ENCODE assay signal across 12 cellular contexts in the genomic region with DNA sequence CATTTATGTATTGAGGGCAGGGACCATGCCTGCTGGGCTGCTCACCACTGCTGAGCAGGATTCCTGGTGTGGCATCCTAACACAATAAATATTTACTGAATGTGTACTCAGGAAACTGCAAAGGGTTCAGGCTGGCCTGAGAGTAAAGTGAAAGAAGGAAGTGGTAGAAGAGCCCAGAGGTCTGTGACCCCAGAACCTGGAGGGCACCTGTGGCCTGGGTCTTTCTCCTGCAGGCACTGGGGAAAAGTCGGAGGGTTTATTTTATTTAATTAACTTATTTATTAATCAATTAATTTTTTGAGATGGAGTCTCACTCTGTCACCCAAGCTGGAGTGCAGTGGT. TPM values are rescaled to one million over a fixed set of nuclear protein-coding genes. Genes with fewer than 3 reads are reported as not detected.
DNase-seq lines count a peak whose midpoint lies in the region; ATAC-seq and TF ChIP-seq lines count a peak whose summit lies in the region.
"Had no signal": no experiment of that assay in that cellular context is flagged by ENCODE, and none has a peak within 500 bp of the region (broad histone marks: within the 10 kb centered on the region; RNA-seq: fewer than 3 reads in every experiment).

No MANE protein-coding gene starts in this region.

- no peak overlapping the region for H3K9ac ChIP-seq in PC-3 (ENCODE audit: low read length)

- no peaks in the 10 kb centered on the region for H3K9me2 ChIP-seq in PC-3 (replicated peaks; ENCODE audit: low read length)

- CTCF ChIA-PET in PC-3 (lab: Charles Lee) = no interaction called here

- no peak overlapping the region for H2AFZ ChIP-seq in PC-3 (ENCODE audit: low read length)

- H3K9me3 Mint-ChIP-seq in activated T-cell treated with anti-CD3 and anti-CD28 coated beads, Interleukin-2, amount 50 U/mL, for 4 hours = no peaks in the 10 kb centered on the region
- no peaks in the 10 kb centered on the region for H3K9me3 Mint-ChIP-seq in immature natural killer cell

- BruUV-seq in PC-3 (replicated peaks; lab: Mats Ljungman, UMichigan) = no TSS peak

- H3K27me3 ChIP-seq in PC-3 (ENCODE audit: low read length) = no peaks in the 10 kb centered on the region
- H3K27me3 ChIP-seq in thoracic aorta (replicated peaks; ENCODE audit: insufficient read depth) = no peaks in the 10 kb centered on the region

- peak overlapping the region; percentile 62 for H3K4me3 Mint-ChIP-seq in activated T-cell treated with anti-CD3 and anti-CD28 coated beads, Interleukin-2, amount 50 U/mL, for 4 hours
- peak overlapping the region; percentile 71 to 80 (median 74) for H3K4me3 Mint-ChIP-seq in immature natural killer cell

- no peaks in the 10 kb centered on the region for H3K79me2 ChIP-seq in PC-3 (ENCODE audit: low read length)

- H3K36me3 ChIP-seq in PC-3 (ENCODE audit: low read depth, low read length) = no peaks in the 10 kb centered on the region
- no peaks in the 10 kb centered on the region for H3K36me3 ChIP-seq in thoracic aorta

- TF ChIP-seq CTCF in PC-3 (conservative IDR thresholded peaks at IDR 0.05; ENCODE audit: low read depth, low read length) (no peak), thoracic aorta (IDR thresholded peaks at IDR 0.05) (no peak)

- POLR2A ChIA-PET in PC-3 (lab: Charles Lee; ENCODE audit: unreplicated experiment) = no interaction called here

- H3K27ac ChIP-seq in PC-3 (ENCODE audit: low read length) (peak overlapping the region; percentile 32; the same call in 1 of the 2 replicates), thoracic aorta (peak overlapping the region; percentile 95 to 96)

- H3K4me1 Mint-ChIP-seq in activated T-cell treated with anti-CD3 and anti-CD28 coated beads, Interleukin-2, amount 50 U/mL, for 4 hours (ENCODE audit: low read depth) = peaks cover 55% of the 10 kb centered on the region
- H3K4me1 Mint-ChIP-seq in immature natural killer cell = peaks cover 56 to 61% of the 10 kb centered on the region in 2 donors

- peaks cover 29% of the 10 kb centered on the region for H3K4me1 ChIP-seq in PC-3 (ENCODE audit: insufficient read depth, low read length)
- H3K4me1 ChIP-seq in thoracic aorta (ENCODE audit: control insufficient read depth in 1 of 2, low read depth in 2 of 2) = peaks cover 37 to 67% of the 10 kb centered on the region in 2 donors

- no peaks in the 10 kb centered on the region for H4K20me1 ChIP-seq in PC-3 (ENCODE audit: low read length)

- DNase-seq in activated T-cell treated with anti-CD3 and anti-CD28 coated beads, Interleukin-2, amount 50 U/mL, for 4 hours = no peak
- no peak for DNase-seq in activated T-cell treated with anti-CD3 and anti-CD28 coated beads, Interleukin-2, amount 50 U/mL, for 48 hours
- DNase-seq in PC-3 = peak; percentile 67
- DNase-seq in immature natural killer cell = no peak
- no peak for DNase-seq in thoracic aorta (ENCODE audit: low spot score)
- DNase-seq in NCI-H524 (lab: John Stamatoyannopoulos, UW) = no peak
- no peak for DNase-seq in NCI-H748 (lab: John Stamatoyannopoulos, UW; ENCODE audit: unreplicated experiment)
- DNase-seq: aorta; NCI-H446 treated with DMSO at 0.1 percent for 48 hours; stimulated activated CD4-positive, alpha-beta T cell treated with anti-CD3 and anti-CD28 coated beads, Interleukin-1b, Interleukin-23, amount 100 ng/mL, for 48 hours had no signal

- no peaks in the 10 kb centered on the region for H3K9me3 ChIP-seq in PC-3 (ENCODE audit: low read length)
- H3K9me3 ChIP-seq in thoracic aorta = no peaks in the 10 kb centered on the region

- peak overlapping the region; percentile 88 to 98 (median 92) for H3K27ac Mint-ChIP-seq in immature natural killer cell

- no peak for ATAC-seq in activated T-cell treated with anti-CD3 and anti-CD28 coated beads, Interleukin-2, amount 50 U/mL, for 4 hours
- ATAC-seq in PC-3 (peak; percentile 45), thoracic aorta (ENCODE audit: insufficient number of reproducible peaks, low FRiP score, low read depth) (no peak), GM18873 (IDR thresholded peaks at IDR 0.05; ENCODE audit: low FRiP score, unreplicated experiment) (no peak)
- ATAC-seq: HCT116 had no signal

- intact Hi-C loops in PC-3 (cut with micrococcal nuclease) = loop anchor here (2.0 kb wide), 1 partner anchor 66 kb away; the partner anchor contains the start of gene MYH9

- H3K4me3 ChIP-seq in PC-3 (ENCODE audit: low read length) (no peak overlapping the region), thoracic aorta (no peak overlapping the region)

- H3K27me3 Mint-ChIP-seq in activated T-cell treated with anti-CD3 and anti-CD28 coated beads, Interleukin-2, amount 50 U/mL, for 4 hours (ENCODE audit: low read depth) = no peaks in the 10 kb centered on the region
- H3K27me3 Mint-ChIP-seq in immature natural killer cell (ENCODE audit: low read depth in 3 of 3) = peaks cover 0 to 17% (median 7%) of the 10 kb centered on the region in 3 donors

- no peak overlapping the region for H3K4me2 ChIP-seq in PC-3 (ENCODE audit: low read length)

- H3F3A ChIP-seq in PC-3 (ENCODE audit: low read length, unreplicated experiment) = no peaks in the 10 kb centered on the region

- H3K36me3 Mint-ChIP-seq in activated T-cell treated with anti-CD3 and anti-CD28 coated beads, Interleukin-2, amount 50 U/mL, for 4 hours (ENCODE audit: insufficient read depth) = no peaks in the 10 kb centered on the region
- no peaks in the 10 kb centered on the region for H3K36me3 Mint-ChIP-seq in immature natural killer cell

RNA-seq across cellular contexts. Expression of gene TXN2, which starts 28.2 kb away (rescaled TPM):
- 100 to 1,000 TPM; 108 to 114 (median 113) TPM for total RNA-seq in activated T-cell treated with anti-CD3 and anti-CD28 coated beads, Interleukin-2, amount 50 U/mL, for 4 hours
- total RNA-seq in PC-3 (2014; rRNA removed) = 49.6 and 52.5 TPM in 2 replicates
- polyA plus RNA-seq in immature natural killer cell = 100 to 1,000 TPM; 134 to 239 (median 178) TPM
- total RNA-seq in thoracic aorta = 10 to 100 TPM; 26.7 to 31.4 TPM

RNA-seq across cellular contexts. Expression of gene FOXRED2, which starts 53.6 kb away (rescaled TPM):
- 10 to 100 TPM; 28.0 to 38.0 (median 36.5) TPM for total RNA-seq in activated T-cell treated with anti-CD3 and anti-CD28 coated beads, Interleukin-2, amount 50 U/mL, for 4 hours
- total RNA-seq in PC-3 (2014; rRNA removed) (5.5 and 6.5 TPM in 2 replicates), thoracic aorta (10 to 100 TPM in 1 of 2 donors, 1 to 10 TPM in 1; 6.8 to 13.8 TPM)
- polyA plus RNA-seq in immature natural killer cell = 1 to 10 TPM in 1 of 3 donors, under 1 TPM in 1, not detected in 1; 0.38 to 2.8 TPM
